ENCODE assay signal across 9 cellular contexts in the genomic region with DNA sequence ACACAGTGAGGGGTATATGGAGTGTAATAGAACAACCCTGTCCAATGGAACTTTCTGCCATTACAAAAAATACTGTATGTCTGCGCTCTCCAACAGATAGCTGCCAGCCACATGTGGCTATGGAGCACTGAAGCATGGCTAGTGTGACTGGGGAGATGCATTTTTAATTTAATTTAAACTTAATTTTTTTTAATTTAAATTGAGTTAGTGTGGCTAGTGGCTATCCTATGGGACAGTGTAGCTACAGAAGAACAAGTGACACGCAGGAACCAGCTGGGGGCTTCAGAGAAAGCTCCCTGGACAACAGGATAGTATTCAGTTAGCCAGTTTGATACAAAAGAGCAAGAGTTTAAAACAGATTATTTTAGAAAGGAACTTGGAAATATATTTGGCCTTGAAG.
"Had no signal": no experiment of that assay in that cellular context is flagged by ENCODE, and none has a peak within 500 bp of the region (broad histone marks: within the 10 kb centered on the region; RNA-seq: fewer than 3 reads in every experiment).

No MANE protein-coding gene starts in this region.

- DNase-seq: GM23248, GOT3, H7, H9, HCEC 1CT, HFFc6 had no signal

- H3K36me3 ChIP-seq: HAP-1 had no signal

- H2AFZ ChIP-seq: GM23248, GM23338 had no signal

- H3K27ac ChIP-seq: GM23248 had no signal

- H3K9ac ChIP-seq: GM23248 had no signal

- H3K4me2 ChIP-seq: GM23338 had no signal

- H3K4me1 ChIP-seq: HAP-1 had no signal

- H3K4me3 ChIP-seq: GM23248, GM23338, HAP-1 had no signal

- ATAC-seq: GM23338, HCT116 had no signal
